ENCODE assay signal across 1 cellular context in genomic region chr7:135335628-135336139, GRCh38.
TF ChIP-seq lines count a peak whose summit lies in the region.

No MANE protein-coding gene starts in this region.

TF ChIP-seq in HepG2, 621 proteins besides CTCF, POLR2A, EP300 and RAD21 (continued from another document and continues in another):
- TF ChIP-seq ZBTB46 (CRISPR knock-in tag; IDR thresholded peaks at IDR 0.05; ENCODE audit: borderline replicate concordance) (no peak), HNRNPUL1 (IDR thresholded peaks at IDR 0.05; ENCODE audit: low read depth, low read length) (no peak), TEAD2 (CRISPR knock-in tag; IDR thresholded peaks at IDR 0.05) (no peak), RFXAP (CRISPR knock-in tag; IDR thresholded peaks at IDR 0.05; ENCODE audit: borderline replicate concordance) (no peak), MTF2 (CRISPR knock-in tag; IDR thresholded peaks at IDR 0.05; ENCODE audit: borderline replicate concordance) (no peak), MIER2 (CRISPR knock-in tag; IDR thresholded peaks at IDR 0.05) (peak; percentile 99), U2AF1 (optimal IDR thresholded peaks at IDR 0.05; ENCODE audit: low read depth, low read length) (no peak), SRY (CRISPR knock-in tag; IDR thresholded peaks at IDR 0.05) (peak; percentile 84; the same call in 1 of the 2 replicates), SP2 (CRISPR knock-in tag; IDR thresholded peaks at IDR 0.05) (no peak), ZKSCAN5 (CRISPR knock-in tag; IDR thresholded peaks at IDR 0.05) (no peak), ZSCAN20 (CRISPR knock-in tag; IDR thresholded peaks at IDR 0.05; ENCODE audit: borderline replicate concordance) (no peak), ZGPAT (CRISPR knock-in tag; IDR thresholded peaks at IDR 0.05) (peak; percentile 55), PHF5A (CRISPR knock-in tag; IDR thresholded peaks at IDR 0.05; ENCODE audit: low read depth, unreplicated experiment) (no peak), HDAC2 (CRISPR knock-in tag; IDR thresholded peaks at IDR 0.05) (peak; percentile 86; the same call in 1 of the 2 replicates), YEATS4 (CRISPR knock-in tag; IDR thresholded peaks at IDR 0.05; ENCODE audit: borderline replicate concordance) (no peak), ZFY (CRISPR knock-in tag; IDR thresholded peaks at IDR 0.05) (0 out of 2 replicates have a peak, but pooled peaks have one; percentile 28), ZNF276 (CRISPR knock-in tag; IDR thresholded peaks at IDR 0.05; ENCODE audit: low read depth) (no peak), PAXIP1 (CRISPR knock-in tag; conservative IDR thresholded peaks at IDR 0.05) (peak; percentile 24; the same call in 1 of the 2 replicates), ZNF17 (CRISPR knock-in tag; IDR thresholded peaks at IDR 0.05) (no peak), ZBTB49 (CRISPR knock-in tag; IDR thresholded peaks at IDR 0.05; ENCODE audit: borderline replicate concordance) (no peak), NFE2L2 (IDR thresholded peaks at IDR 0.05; ENCODE audit: low read length) (no peak), GABPB1 (CRISPR knock-in tag; IDR thresholded peaks at IDR 0.05) (0 out of 2 replicates have a peak, but pooled peaks have one; percentile 27), ZNF749 (CRISPR knock-in tag; IDR thresholded peaks at IDR 0.05; ENCODE audit: borderline replicate concordance) (no peak), BATF2 (CRISPR knock-in tag; IDR thresholded peaks at IDR 0.05) (no peak), ZNF629 (CRISPR knock-in tag; conservative IDR thresholded peaks at IDR 0.05) (no peak), ZBTB3 (CRISPR knock-in tag; IDR thresholded peaks at IDR 0.05; ENCODE audit: borderline replicate concordance, low read depth) (no peak), RORA (CRISPR knock-in tag; IDR thresholded peaks at IDR 0.05) (no peak), KLF9 (CRISPR knock-in tag; IDR thresholded peaks at IDR 0.05; ENCODE audit: low read depth) (no peak), SMAD3 (CRISPR knock-in tag; IDR thresholded peaks at IDR 0.05) (peak; percentile 73; the same call in 1 of the 2 replicates), ZNF83 (CRISPR knock-in tag; IDR thresholded peaks at IDR 0.05; ENCODE audit: borderline replicate concordance) (no peak), RFX5 (IDR thresholded peaks at IDR 0.05; ENCODE audit: low read depth, low read length) (no peak), ZMYM2 (CRISPR knock-in tag; IDR thresholded peaks at IDR 0.05) (no peak), ATF6 (CRISPR knock-in tag; conservative IDR thresholded peaks at IDR 0.05) (peak; percentile 81; the same call in 1 of the 2 replicates), ZNF574 (CRISPR knock-in tag; IDR thresholded peaks at IDR 0.05) (peak; percentile 74), ETV6 (CRISPR knock-in tag; conservative IDR thresholded peaks at IDR 0.05) (no peak), NFYB (CRISPR knock-in tag; IDR thresholded peaks at IDR 0.05) (no peak), FOSL1 (CRISPR knock-in tag; IDR thresholded peaks at IDR 0.05; ENCODE audit: borderline replicate concordance) (no peak), ARNT (IDR thresholded peaks at IDR 0.05) (no peak), ZNF546 (CRISPR knock-in tag; conservative IDR thresholded peaks at IDR 0.05) (no peak), ZBTB8A (CRISPR knock-in tag; IDR thresholded peaks at IDR 0.05; ENCODE audit: borderline replicate concordance, low read depth) (no peak), MYC (CRISPR knock-in tag; IDR thresholded peaks at IDR 0.05; ENCODE audit: borderline replicate concordance) (no peak), TP53 (CRISPR knock-in tag; conservative IDR thresholded peaks at IDR 0.05) (no peak), ZMAT5 (CRISPR knock-in tag; IDR thresholded peaks at IDR 0.05; ENCODE audit: borderline replicate concordance, low read depth) (no peak), ZNF234 (CRISPR knock-in tag; conservative IDR thresholded peaks at IDR 0.05) (no peak), AKAP8 (CRISPR knock-in tag; IDR thresholded peaks at IDR 0.05) (no peak), ZNF331 (CRISPR knock-in tag; IDR thresholded peaks at IDR 0.05) (peak; percentile 86; the same call in 1 of the 2 replicates), MAFF (IDR thresholded peaks at IDR 0.05; ENCODE audit: low read depth, low read length) (no peak), BCL3 (CRISPR knock-in tag; IDR thresholded peaks at IDR 0.05) (0 out of 2 replicates have a peak, but pooled peaks have one; percentile 46)
